Comparison of ENCODE assay signal across 18 cellular contexts in the genomic region with DNA sequence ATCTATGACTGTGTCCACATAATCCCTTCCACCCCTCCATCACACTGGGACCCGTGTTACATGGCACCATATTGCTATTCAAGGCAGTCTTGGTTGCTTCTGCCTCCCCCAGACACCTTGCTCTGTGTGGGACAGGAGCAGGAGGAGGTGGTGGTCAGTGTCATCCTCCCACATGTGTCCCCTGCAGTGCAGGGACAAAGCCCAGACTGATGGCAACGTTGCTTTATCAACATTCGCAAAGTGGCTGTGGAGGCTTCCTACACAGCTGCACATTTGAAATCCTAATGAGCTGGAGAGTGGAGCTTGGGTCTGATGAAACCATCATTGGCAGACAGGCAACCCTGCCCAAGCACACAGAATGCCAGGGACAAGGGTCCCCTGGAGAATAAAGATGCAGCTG. TPM values are rescaled to one million over a fixed set of nuclear protein-coding genes. Genes with fewer than 3 reads are reported as not detected.
DNase-seq lines count a peak whose midpoint lies in the region; ATAC-seq and TF ChIP-seq lines count a peak whose summit lies in the region.
"Had no signal": no experiment of that assay in that cellular context is flagged by ENCODE, and none has a peak within 500 bp of the region (broad histone marks: within the 10 kb centered on the region; RNA-seq: fewer than 3 reads in every experiment).

No MANE protein-coding gene starts in this region.

- H3K27me3 ChIP-seq in layer of hippocampus (ENCODE audit: control insufficient read depth, insufficient read depth, low read length): no peaks in the 10 kb centered on the region
- H3K27me3 ChIP-seq: SJSA1 had no signal

- TF ChIP-seq CTCF in HEK293 (tag by site-specific recombination; IDR thresholded peaks at IDR 0.05): no peak

- no peaks in the 10 kb centered on the region for H3K36me3 ChIP-seq in HEK293 (ENCODE audit: control insufficient read depth in 2 of 2, insufficient read depth in 1 of 2, low read length in 2 of 2)
- H3K36me3 ChIP-seq: BLaER1 treated with 17β-estradiol and CSF1 and Interleukin-3, amounts not matched to agents 10 nM and 100 nM; Peyer's patch; SJSA1 had no signal

- no peak overlapping the region for H3K27ac ChIP-seq in HEK293 (ENCODE audit: extremely low read depth, low read depth, low read length)
- H3K27ac ChIP-seq in caudate nucleus (ENCODE audit: low read depth, low read length): peak overlapping the region; percentile 85
- H3K27ac ChIP-seq in layer of hippocampus (ENCODE audit: low read depth, low read length): peak overlapping the region; percentile 77
- H3K27ac ChIP-seq: BLaER1 treated with 17β-estradiol and CSF1 and Interleukin-3, amounts not matched to agents 10 nM and 100 nM; Peyer's patch; SJSA1 had no signal

- POLR2A ChIA-PET in HEK293 (lab: Yijun Ruan, JAX): no interaction called here

- intact Hi-C loops in posterior vena cava (cut with DNase I): no loop called here

- CTCF ChIA-PET in HEK293 (lab: Yijun Ruan, JAX): interaction anchor here (1.2 kb wide), 1 partner anchor 449 kb away, joined by 3 read pairs; no protein-coding TSS in a partner anchor

- H3K4me1 ChIP-seq in HEK293 (ENCODE audit: control insufficient read depth, insufficient read depth, low read length): no peaks in the 10 kb centered on the region
- H3K4me1 ChIP-seq: Peyer's patch, SJSA1 had no signal

- ATAC-seq in GM21423 (IDR thresholded peaks at IDR 0.05; ENCODE audit: unreplicated experiment) (no peak), HG02884 (IDR thresholded peaks at IDR 0.05; ENCODE audit: unreplicated experiment) (no peak)
- ATAC-seq: A549 had no signal

- DNase-seq in caudate nucleus (lab: John Stamatoyannopoulos, UW) (peak in 23 of 61 donors; percentile 13 to 72 (median 44)), posterior vena cava (ENCODE audit: low spot score) (peak; percentile 57), NCI-H1092 treated with DMSO at 0.1 percent for 48 hours (lab: John Stamatoyannopoulos, UW) (no peak)
- DNase-seq in stimulated activated CD4-positive, alpha-beta T cell treated with anti-CD3 and anti-CD28 coated beads, Interleukin-15, amount 100 ng/mL, for 24 hours: no peak
- DNase-seq: CD8-positive, alpha-beta memory T cell; H9; IMR-90; NCI-H1417 treated with DMSO at 0.1 percent for 48 hours; NCI-H2029; NCI-H526; Peyer's patch had no signal

- H3K4me3 ChIP-seq in HEK293 (ENCODE audit: low read depth, low read length): no peak overlapping the region
- H3K4me3 ChIP-seq: A549; BLaER1 treated with 17β-estradiol and CSF1 and Interleukin-3, amounts not matched to agents 10 nM and 100 nM; Peyer's patch; SJSA1 had no signal

- H3K9me3 ChIP-seq in HEK293 (ENCODE audit: control insufficient read depth, insufficient read depth, low read depth, low read length): no peaks in the 10 kb centered on the region

TF ChIP-seq in HEK293, 187 proteins besides CTCF, POLR2A, EP300 and RAD21 (continues in another document):
- TF ChIP-seq ZNF184 (tag by site-specific recombination; IDR thresholded peaks at IDR 0.05): no peak
- no peak for TF ChIP-seq ZNF416 (tag by site-specific recombination; IDR thresholded peaks at IDR 0.05)
- TF ChIP-seq, protein P1, sequence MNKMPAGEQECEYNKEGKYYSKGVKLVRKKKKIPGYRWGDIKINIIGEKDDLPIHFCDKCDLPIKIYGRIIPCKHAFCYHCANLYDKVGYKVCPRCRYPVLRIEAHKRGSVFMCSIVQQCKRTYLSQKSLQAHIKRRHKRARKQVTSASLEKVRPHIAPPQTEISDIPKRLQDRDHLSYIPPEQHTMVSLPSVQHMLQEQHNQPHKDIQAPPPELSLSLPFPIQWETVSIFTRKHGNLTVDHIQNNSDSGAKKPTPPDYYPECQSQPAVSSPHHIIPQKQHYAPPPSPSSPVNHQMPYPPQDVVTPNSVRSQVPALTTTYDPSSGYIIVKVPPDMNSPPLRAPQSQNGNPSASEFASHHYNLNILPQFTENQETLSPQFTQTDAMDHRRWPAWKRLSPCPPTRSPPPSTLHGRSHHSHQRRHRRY (tag by site-specific recombination; IDR thresholded peaks at IDR 0.05): no peak
- TF ChIP-seq ZNF600 (tag by site-specific recombination; IDR thresholded peaks at IDR 0.05): no peak
- no peak for TF ChIP-seq ZNF529 (tag by site-specific recombination; IDR thresholded peaks at IDR 0.05; ENCODE audit: insufficient replicate concordance)
- no peak for TF ChIP-seq SP2 (tag by site-specific recombination; IDR thresholded peaks at IDR 0.05)
- TF ChIP-seq MYNN (tag by site-specific recombination; IDR thresholded peaks at IDR 0.05; ENCODE audit: borderline replicate concordance): no peak
- no peak for TF ChIP-seq GLI2 (tag by site-specific recombination; IDR thresholded peaks at IDR 0.05; ENCODE audit: borderline replicate concordance, low read depth)
- no peak for TF ChIP-seq ZNF423 (tag by site-specific recombination; IDR thresholded peaks at IDR 0.05)
- TF ChIP-seq, protein P2, sequence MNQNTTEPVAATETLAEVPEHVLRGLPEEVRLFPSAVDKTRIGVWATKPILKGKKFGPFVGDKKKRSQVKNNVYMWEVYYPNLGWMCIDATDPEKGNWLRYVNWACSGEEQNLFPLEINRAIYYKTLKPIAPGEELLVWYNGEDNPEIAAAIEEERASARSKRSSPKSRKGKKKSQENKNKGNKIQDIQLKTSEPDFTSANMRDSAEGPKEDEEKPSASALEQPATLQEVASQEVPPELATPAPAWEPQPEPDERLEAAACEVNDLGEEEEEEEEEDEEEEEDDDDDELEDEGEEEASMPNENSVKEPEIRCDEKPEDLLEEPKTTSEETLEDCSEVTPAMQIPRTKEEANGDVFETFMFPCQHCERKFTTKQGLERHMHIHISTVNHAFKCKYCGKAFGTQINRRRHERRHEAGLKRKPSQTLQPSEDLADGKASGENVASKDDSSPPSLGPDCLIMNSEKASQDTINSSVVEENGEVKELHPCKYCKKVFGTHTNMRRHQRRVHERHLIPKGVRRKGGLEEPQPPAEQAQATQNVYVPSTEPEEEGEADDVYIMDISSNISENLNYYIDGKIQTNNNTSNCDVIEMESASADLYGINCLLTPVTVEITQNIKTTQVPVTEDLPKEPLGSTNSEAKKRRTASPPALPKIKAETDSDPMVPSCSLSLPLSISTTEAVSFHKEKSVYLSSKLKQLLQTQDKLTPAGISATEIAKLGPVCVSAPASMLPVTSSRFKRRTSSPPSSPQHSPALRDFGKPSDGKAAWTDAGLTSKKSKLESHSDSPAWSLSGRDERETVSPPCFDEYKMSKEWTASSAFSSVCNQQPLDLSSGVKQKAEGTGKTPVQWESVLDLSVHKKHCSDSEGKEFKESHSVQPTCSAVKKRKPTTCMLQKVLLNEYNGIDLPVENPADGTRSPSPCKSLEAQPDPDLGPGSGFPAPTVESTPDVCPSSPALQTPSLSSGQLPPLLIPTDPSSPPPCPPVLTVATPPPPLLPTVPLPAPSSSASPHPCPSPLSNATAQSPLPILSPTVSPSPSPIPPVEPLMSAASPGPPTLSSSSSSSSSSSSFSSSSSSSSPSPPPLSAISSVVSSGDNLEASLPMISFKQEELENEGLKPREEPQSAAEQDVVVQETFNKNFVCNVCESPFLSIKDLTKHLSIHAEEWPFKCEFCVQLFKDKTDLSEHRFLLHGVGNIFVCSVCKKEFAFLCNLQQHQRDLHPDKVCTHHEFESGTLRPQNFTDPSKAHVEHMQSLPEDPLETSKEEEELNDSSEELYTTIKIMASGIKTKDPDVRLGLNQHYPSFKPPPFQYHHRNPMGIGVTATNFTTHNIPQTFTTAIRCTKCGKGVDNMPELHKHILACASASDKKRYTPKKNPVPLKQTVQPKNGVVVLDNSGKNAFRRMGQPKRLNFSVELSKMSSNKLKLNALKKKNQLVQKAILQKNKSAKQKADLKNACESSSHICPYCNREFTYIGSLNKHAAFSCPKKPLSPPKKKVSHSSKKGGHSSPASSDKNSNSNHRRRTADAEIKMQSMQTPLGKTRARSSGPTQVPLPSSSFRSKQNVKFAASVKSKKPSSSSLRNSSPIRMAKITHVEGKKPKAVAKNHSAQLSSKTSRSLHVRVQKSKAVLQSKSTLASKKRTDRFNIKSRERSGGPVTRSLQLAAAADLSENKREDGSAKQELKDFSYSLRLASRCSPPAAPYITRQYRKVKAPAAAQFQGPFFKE (tag by site-specific recombination; IDR thresholded peaks at IDR 0.05; ENCODE audit: borderline replicate concordance): no peak
- TF ChIP-seq ZNF211 (tag by site-specific recombination; IDR thresholded peaks at IDR 0.05; ENCODE audit: low read depth): no peak
- no peak for TF ChIP-seq ZNF202 (tag by site-specific recombination; IDR thresholded peaks at IDR 0.05; ENCODE audit: borderline replicate concordance)
- TF ChIP-seq EGR2 (tag by site-specific recombination; IDR thresholded peaks at IDR 0.05; ENCODE audit: low read depth): peak; percentile 76
- no peak for TF ChIP-seq SCRT1 (tag by site-specific recombination; IDR thresholded peaks at IDR 0.05; ENCODE audit: borderline replicate concordance)
- TF ChIP-seq GLIS1 (tag by site-specific recombination; IDR thresholded peaks at IDR 0.05): 0 out of 2 replicates have a peak, but pooled peaks have one; percentile 16
- TF ChIP-seq, protein P3, sequence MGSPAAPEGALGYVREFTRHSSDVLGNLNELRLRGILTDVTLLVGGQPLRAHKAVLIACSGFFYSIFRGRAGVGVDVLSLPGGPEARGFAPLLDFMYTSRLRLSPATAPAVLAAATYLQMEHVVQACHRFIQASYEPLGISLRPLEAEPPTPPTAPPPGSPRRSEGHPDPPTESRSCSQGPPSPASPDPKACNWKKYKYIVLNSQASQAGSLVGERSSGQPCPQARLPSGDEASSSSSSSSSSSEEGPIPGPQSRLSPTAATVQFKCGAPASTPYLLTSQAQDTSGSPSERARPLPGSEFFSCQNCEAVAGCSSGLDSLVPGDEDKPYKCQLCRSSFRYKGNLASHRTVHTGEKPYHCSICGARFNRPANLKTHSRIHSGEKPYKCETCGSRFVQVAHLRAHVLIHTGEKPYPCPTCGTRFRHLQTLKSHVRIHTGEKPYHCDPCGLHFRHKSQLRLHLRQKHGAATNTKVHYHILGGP (tag by site-specific recombination; IDR thresholded peaks at IDR 0.05): no peak
- TF ChIP-seq HOXC10 (CRISPR knock-in tag; IDR thresholded peaks at IDR 0.05): no peak

RNA-seq across cellular contexts. Expression of a gene that starts 26.2 kb away (rescaled TPM):
- total RNA-seq in posterior vena cava: not detected
- total RNA-seq: CD8-positive, alpha-beta memory T cell; H9; IMR-90 had no signal

RNA-seq across cellular contexts. Expression of a gene that starts 52.9 kb away (rescaled TPM):
- 10 to 100 TPM; 31.2 to 34.1 TPM for total RNA-seq in posterior vena cava
